In the genomic region with DNA sequence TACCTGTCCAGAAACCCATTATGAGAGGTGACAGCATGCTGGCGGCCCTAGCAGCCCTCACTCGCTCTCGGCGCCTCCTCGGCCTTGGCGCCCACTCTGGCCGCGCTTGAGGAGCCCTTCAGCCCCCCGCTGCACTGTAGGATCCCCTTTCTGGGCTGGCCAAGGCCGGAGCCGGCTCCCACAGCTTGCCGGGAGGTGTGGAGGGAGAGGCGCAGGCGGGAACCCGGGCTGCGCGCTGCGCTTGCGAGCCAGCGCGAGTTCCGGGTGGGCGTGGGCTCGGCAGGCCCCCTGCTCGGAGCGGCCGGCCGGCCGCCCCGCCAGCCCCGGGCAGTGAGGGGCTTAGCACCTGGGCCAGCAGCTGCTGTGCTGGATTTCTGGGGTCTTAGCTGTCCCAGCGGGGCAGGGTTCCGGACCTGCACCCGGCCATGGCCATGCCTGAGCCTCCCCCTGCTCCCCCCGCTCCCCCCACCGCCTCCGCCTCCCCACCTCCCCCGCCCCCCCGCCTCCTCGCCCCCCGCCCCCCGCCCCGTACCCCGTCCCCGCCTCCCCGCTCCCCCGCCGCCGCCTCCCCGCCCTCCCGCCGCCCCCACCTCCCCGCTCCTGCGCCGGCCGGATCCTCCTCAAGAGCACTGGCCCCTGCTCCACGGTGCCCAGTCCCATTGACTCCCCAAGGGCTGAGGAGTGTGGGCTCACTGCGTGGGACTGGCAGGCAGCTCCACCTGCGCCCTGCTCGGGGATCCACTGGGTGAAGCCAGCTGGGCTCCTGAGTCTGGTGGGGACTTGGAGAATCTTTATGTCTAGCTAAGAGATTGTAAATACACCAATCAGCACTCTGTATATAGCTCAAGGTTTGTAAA, we compare ENCODE assay signal across 14 cellular contexts.
"Had no signal": no experiment of that assay in that cellular context is flagged by ENCODE, and none has a peak within 500 bp of the region (broad histone marks: within the 10 kb centered on the region; RNA-seq: fewer than 3 reads in every experiment).

No MANE protein-coding gene starts in this region.

- H3K36me3 Mint-ChIP-seq: naive B cell had no signal

- H3K9me3 ChIP-seq: ascending aorta, tibial artery had no signal

- H3K4me3 ChIP-seq: ascending aorta, dorsolateral prefrontal cortex, hepatocyte, neural progenitor cell, tibial artery had no signal

- H3K27me3 ChIP-seq: ascending aorta, hepatocyte, neural progenitor cell, tibial artery had no signal

- H3K4me1 Mint-ChIP-seq: activated naive CD8-positive, alpha-beta T cell treated with anti-CD3 and anti-CD28 coated beads, Interleukin-2, amount 50 U/mL, for 24 hours; naive B cell had no signal

- H3K27ac Mint-ChIP-seq: activated naive CD8-positive, alpha-beta T cell treated with anti-CD3 and anti-CD28 coated beads, Interleukin-2, amount 50 U/mL, for 24 hours; naive B cell; neural progenitor cell had no signal

- H3K27ac ChIP-seq: ascending aorta, dorsolateral prefrontal cortex, hepatocyte, neural progenitor cell, parathyroid adenoma, tibial artery had no signal

- H3K4me3 Mint-ChIP-seq: activated naive CD8-positive, alpha-beta T cell treated with anti-CD3 and anti-CD28 coated beads, Interleukin-2, amount 50 U/mL, for 24 hours; naive B cell; neural progenitor cell had no signal

- H3K4me1 ChIP-seq: ascending aorta, neural progenitor cell, parathyroid adenoma, tibial artery had no signal

- H3K9me3 Mint-ChIP-seq: activated naive CD8-positive, alpha-beta T cell treated with anti-CD3 and anti-CD28 coated beads, Interleukin-2, amount 50 U/mL, for 24 hours; neural progenitor cell had no signal

- ATAC-seq: activated naive CD8-positive, alpha-beta T cell treated with anti-CD3 and anti-CD28 coated beads, Interleukin-2, amount 50 U/mL, for 24 hours had no signal

- H3K36me3 ChIP-seq: ascending aorta, neural progenitor cell, tibial artery had no signal

- DNase-seq: activated CD4-positive, alpha-beta T cell treated with anti-CD3 and anti-CD28 coated beads, Interleukin-2, amount 50 U/mL, for 1 hour; activated CD4-positive, CD25-positive, alpha-beta regulatory T cell; activated naive CD4-positive, alpha-beta T cell treated with Interleukin-2 at 50 U/mL for 16 hours; activated naive CD8-positive, alpha-beta T cell treated with anti-CD3 and anti-CD28 coated beads, Interleukin-2, amount 50 U/mL, for 24 hours; dorsolateral prefrontal cortex; kidney glomerular epithelial cell; naive B cell; stimulated activated CD4-positive, alpha-beta T cell treated with anti-CD3 and anti-CD28 coated beads, Interleukin-12 subunit alpha, Interleukin-12 subunit beta, amount 100 ng/mL, for 4 hours; stimulated activated CD4-positive, alpha-beta T cell treated with anti-CD3 and anti-CD28 coated beads, Interleukin-2, amount 100 ng/mL, for 24 hours; tibial artery had no signal
